Comparison of ENCODE assay signal across 9 cellular contexts in the genomic region with DNA sequence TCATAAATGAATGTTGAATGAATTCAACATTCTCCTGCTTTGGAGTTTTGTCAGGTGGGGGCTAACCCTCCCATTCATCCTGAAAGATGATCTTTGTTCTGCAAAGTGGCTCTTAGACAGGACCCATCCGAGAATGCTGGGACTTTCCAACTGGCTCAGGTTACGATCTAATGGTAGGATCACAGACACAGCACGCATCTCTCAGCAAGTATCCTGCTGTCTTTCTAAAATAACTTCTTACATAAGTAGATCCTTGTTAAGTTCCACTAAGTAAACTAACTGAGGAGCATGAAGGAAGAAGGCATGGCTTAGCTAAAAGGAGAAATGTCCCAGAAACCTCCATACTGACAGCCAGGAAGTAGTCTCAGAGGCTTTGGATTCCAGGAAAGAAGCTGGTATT. TPM values are rescaled to one million over a fixed set of nuclear protein-coding genes. Genes with fewer than 3 reads are reported as not detected.
DNase-seq lines count a peak whose midpoint lies in the region; ATAC-seq and TF ChIP-seq lines count a peak whose summit lies in the region.
"Had no signal": no experiment of that assay in that cellular context is flagged by ENCODE, and none has a peak within 500 bp of the region (broad histone marks: within the 10 kb centered on the region; RNA-seq: fewer than 3 reads in every experiment).

No MANE protein-coding gene starts in this region.

- H3K4me3 ChIP-seq in gastrocnemius medialis, result peak overlapping the region in 3 of 4 donors; percentile 21 to 23 (median 23)

- no peak overlapping the region for H3K4me3 Mint-ChIP-seq in stimulated activated naive B cell treated with anti-CD40 and anti-IgM and Interleukin-4, amounts not matched to agents 10 μg/mL and 1 μg/mL and 100 μg/mL, for 72 hours

- ATAC-seq in gastrocnemius medialis (peak; percentile 82 to 88), GM18861 (IDR thresholded peaks at IDR 0.05; ENCODE audit: unreplicated experiment) (no peak)
- ATAC-seq in stimulated activated naive B cell treated with anti-CD40 and anti-IgM and Interleukin-4, amounts not matched to agents 10 μg/mL and 1 μg/mL and 100 μg/mL, for 72 hours (replicated peaks), result no peak

- peak; percentile 14 for DNase-seq in ELF-1 (ENCODE audit: low read depth, low spot score)
- peak; percentile 76 for DNase-seq in RPMI7951 (ENCODE audit: low read depth)
- DNase-seq in foreskin melanocyte, result peak; percentile 79
- DNase-seq in gastrocnemius medialis, result peak; percentile 69
- DNase-seq in NCI-H226, result no peak
- no peak for DNase-seq in stimulated activated naive B cell treated with anti-CD40 and anti-IgM and Interleukin-4, amounts not matched to agents 10 μg/mL and 1 μg/mL and 100 μg/mL, for 72 hours
- DNase-seq in activated naive CD4-positive, alpha-beta T cell treated with anti-CD3 and anti-CD28 coated beads, Interleukin-2, amount 50 U/mL, for 16 hours, result no peak
- DNase-seq: effector memory CD4-positive, alpha-beta T cell had no signal

- H3K27ac ChIP-seq in gastrocnemius medialis, result peak overlapping the region; percentile 79 to 92 (median 88)

- peaks cover 25 to 64% of the 10 kb centered on the region in 2 donors for H3K4me1 ChIP-seq in gastrocnemius medialis

- no peaks in the 10 kb centered on the region for H3K36me3 ChIP-seq in gastrocnemius medialis

- no peaks in the 10 kb centered on the region for H3K27me3 ChIP-seq in gastrocnemius medialis

- H3K9me3 ChIP-seq in gastrocnemius medialis, result no peaks in the 10 kb centered on the region

- peaks cover 0 to 2% of the 10 kb centered on the region in 2 donors for H3K36me3 Mint-ChIP-seq in stimulated activated naive B cell treated with anti-CD40 and anti-IgM and Interleukin-4, amounts not matched to agents 10 μg/mL and 1 μg/mL and 100 μg/mL, for 72 hours

- TF ChIP-seq POLR2A in gastrocnemius medialis (IDR thresholded peaks at IDR 0.05), result peak; percentile 11 to 70

- no peak overlapping the region for H3K27ac Mint-ChIP-seq in stimulated activated naive B cell treated with anti-CD40 and anti-IgM and Interleukin-4, amounts not matched to agents 10 μg/mL and 1 μg/mL and 100 μg/mL, for 72 hours

- no peak for TF ChIP-seq CTCF in gastrocnemius medialis (IDR thresholded peaks at IDR 0.05 in 4 of 5, conservative IDR thresholded peaks at IDR 0.05 in 1 of 5)

- H3K27me3 Mint-ChIP-seq in stimulated activated naive B cell treated with anti-CD40 and anti-IgM and Interleukin-4, amounts not matched to agents 10 μg/mL and 1 μg/mL and 100 μg/mL, for 72 hours, result peaks cover 24 to 30% of the 10 kb centered on the region in 2 donors

- H3K4me1 Mint-ChIP-seq in stimulated activated naive B cell treated with anti-CD40 and anti-IgM and Interleukin-4, amounts not matched to agents 10 μg/mL and 1 μg/mL and 100 μg/mL, for 72 hours, result no peaks in the 10 kb centered on the region

- intact Hi-C loops in gastrocnemius medialis (cut with DNase I; ENCODE audit: low total_unique reads), result loop anchor here (1.0 kb wide), 1 partner anchor 27 kb away; no protein-coding TSS in a partner anchor

- in situ Hi-C loops in gastrocnemius medialis (cut with MboI; ENCODE audit: low sequenced_read_pairs in 4 of 4), result no loop called here

- H3K9me3 Mint-ChIP-seq in stimulated activated naive B cell treated with anti-CD40 and anti-IgM and Interleukin-4, amounts not matched to agents 10 μg/mL and 1 μg/mL and 100 μg/mL, for 72 hours, result peaks cover 7 to 9% of the 10 kb centered on the region in 2 donors

RNA-seq across cellular contexts. Expression of a gene that starts 23.7 kb away (rescaled TPM):
- total RNA-seq in RPMI7951 (2014; rRNA removed; shearing (Covaris generic)), result 19.9 and 20.5 TPM in 2 replicates
- total RNA-seq in gastrocnemius medialis, result 10 to 100 TPM; 17.9 to 56.3 (median 26.8) TPM

RNA-seq across cellular contexts. Expression of a gene that starts 26.0 kb away (rescaled TPM):
- not detected in 2 replicates for total RNA-seq in RPMI7951 (2014; rRNA removed; shearing (Covaris generic))
- total RNA-seq in gastrocnemius medialis, result 10 to 100 TPM in 3 of 4 donors, 1 to 10 TPM in 1; 8.3 to 65.4 (median 44.3) TPM

RNA-seq across cellular contexts. Expression of a gene that starts 54.0 kb away (rescaled TPM):
- total RNA-seq in RPMI7951 (2014; rRNA removed; shearing (Covaris generic)), result 3.4 and 4.2 TPM in 2 replicates
- total RNA-seq in gastrocnemius medialis, result 1 to 10 TPM in 2 of 4 donors, under 1 TPM in 2; 0.36 to 3.9 (median 2.1) TPM

Comparison
In these comparisons a context has a peak if more than half of its experiments do, and no peak if none do; other contexts are left out.
1. DNase-seq: peak in ELF-1 (single experiment), RPMI7951 (single experiment), foreskin melanocyte (single experiment) and gastrocnemius medialis (2 of 2); none in NCI-H226 (single experiment), stimulated activated naive B cell treated with anti-CD40 and anti-IgM and Interleukin-4, amounts not matched to agents 10 μg/mL and 1 μg/mL and 100 μg/mL, for 72 hours (single experiment) and activated naive CD4-positive, alpha-beta T cell treated with anti-CD3 and anti-CD28 coated beads, Interleukin-2, amount 50 U/mL, for 16 hours (single experiment).
2. ATAC-seq: peak in gastrocnemius medialis (2 of 2); none in stimulated activated naive B cell treated with anti-CD40 and anti-IgM and Interleukin-4, amounts not matched to agents 10 μg/mL and 1 μg/mL and 100 μg/mL, for 72 hours (0 of 2) and GM18861 (single experiment).